1 cellular context compared by ENCODE assay signal in genomic region chr1:147211577-147211976, GRCh38.
TF ChIP-seq lines count a peak whose summit lies in the region.

No MANE protein-coding gene starts in this region.

TF ChIP-seq in GM12878, 131 proteins besides CTCF, POLR2A, EP300 and RAD21:
- TF ChIP-seq TBL1XR1 (IDR thresholded peaks at IDR 0.05; ENCODE audit: low read depth, low read length) (no peak), PRDM15 (CRISPR knock-in tag; IDR thresholded peaks at IDR 0.05) (no peak), RB1 (IDR thresholded peaks at IDR 0.05; ENCODE audit: borderline replicate concordance) (no peak), E4F1 (IDR thresholded peaks at IDR 0.05; ENCODE audit: borderline replicate concordance, partially characterized antibody) (no peak), ZSCAN29 (IDR thresholded peaks at IDR 0.05) (no peak), ZNF622 (IDR thresholded peaks at IDR 0.05) (no peak), SREBF1 (IDR thresholded peaks at IDR 0.05; ENCODE audit: low read length) (no peak)
TF ChIP-seq in GM12878: peak in this region for 0.
